1 cellular context compared by ENCODE assay signal in the genomic region with DNA sequence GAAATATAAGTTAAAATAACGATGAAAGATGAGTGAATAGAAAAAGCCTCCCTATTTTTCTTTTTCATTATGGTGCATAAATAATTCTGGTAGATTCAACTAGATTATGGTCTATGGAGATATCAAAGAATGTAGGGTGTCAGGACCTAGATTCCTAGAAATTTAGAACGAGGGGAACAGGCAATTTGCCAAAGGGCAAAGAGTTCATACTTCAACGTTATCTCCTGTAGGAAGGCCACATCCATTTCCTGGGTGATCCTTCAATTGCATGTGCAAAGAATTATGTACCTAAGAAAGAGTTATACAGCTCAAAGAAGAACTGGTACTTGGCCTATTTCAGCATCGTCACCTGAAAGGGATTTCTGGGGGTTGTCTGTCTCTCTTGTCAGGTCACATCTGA.
TF ChIP-seq lines count a peak whose summit lies in the region.

No MANE protein-coding gene starts in this region.

TF ChIP-seq in H1, 55 proteins besides CTCF, POLR2A, EP300 and RAD21:
- TF ChIP-seq POLR2AphosphoS5 (IDR thresholded peaks at IDR 0.05; ENCODE audit: low read depth, low read length) = no peak
- no peak for TF ChIP-seq TBP (IDR thresholded peaks at IDR 0.05; ENCODE audit: low read depth, low read length)
- TF ChIP-seq TAF7 (optimal IDR thresholded peaks at IDR 0.05; ENCODE audit: borderline replicate concordance, low read depth, low read length) = no peak
- no peak for TF ChIP-seq RNF2 (IDR thresholded peaks at IDR 0.05; ENCODE audit: borderline replicate concordance, low read depth, low read length, missing control alignments, poor library complexity, severe bottlenecking)
- TF ChIP-seq SAP30 (IDR thresholded peaks at IDR 0.05; ENCODE audit: insufficient read depth, insufficient replicate concordance, low read length) = no peak
- no peak for TF ChIP-seq NRF1 (IDR thresholded peaks at IDR 0.05; ENCODE audit: low read depth, low read length)
- TF ChIP-seq PHF8 (conservative IDR thresholded peaks at IDR 0.05; ENCODE audit: low read depth, low read length) = no peak
- TF ChIP-seq ZNF274 (IDR thresholded peaks at IDR 0.05; ENCODE audit: borderline replicate concordance, extremely low read depth, low read length) = no peak
- TF ChIP-seq MAFK (IDR thresholded peaks at IDR 0.05; ENCODE audit: low read depth, low read length) = no peak
